Comparison of ENCODE assay signal across 8 cellular contexts in genomic region chr20:49279677-49280462, GRCh38. TPM values are rescaled to one million over a fixed set of nuclear protein-coding genes. Genes with fewer than 3 reads are reported as not detected.
A peak's percentile ranks its signal among the peaks of the same experiment; 100 is the strongest.
DNase-seq lines count a peak whose midpoint lies in the region; ATAC-seq and TF ChIP-seq lines count a peak whose summit lies in the region.

No MANE protein-coding gene starts in this region.

- peak overlapping the region; percentile 98 for H3K4me3 Mint-ChIP-seq in stimulated activated naive CD8-positive, alpha-beta T cell treated with anti-CD3 and anti-CD28 coated beads, Interleukin-15, Interleukin-2, amounts not matched to agents 100 ng/mL and 50 ng/mL, for 24 hours
- H3K4me3 Mint-ChIP-seq in activated naive CD8-positive, alpha-beta T cell treated with anti-CD3 and anti-CD28 coated beads for 36 hours, result peak overlapping the region; percentile 100

- no peaks in the 10 kb centered on the region for H3K27me3 Mint-ChIP-seq in stimulated activated naive CD8-positive, alpha-beta T cell treated with anti-CD3 and anti-CD28 coated beads, Interleukin-15, Interleukin-2, amounts not matched to agents 100 ng/mL and 50 ng/mL, for 24 hours
- H3K27me3 Mint-ChIP-seq in activated naive CD8-positive, alpha-beta T cell treated with anti-CD3 and anti-CD28 coated beads for 36 hours, result peaks cover 58% of the 10 kb centered on the region

- ATAC-seq in stimulated activated naive CD8-positive, alpha-beta T cell treated with anti-CD3 and anti-CD28 coated beads, Interleukin-15, Interleukin-2, amounts not matched to agents 100 U/mL and 50 U/mL, for 24 hours, result no peak
- ATAC-seq in aorta (ENCODE audit: low FRiP score), result no peak

- no peak for DNase-seq in stimulated activated naive CD8-positive, alpha-beta T cell treated with anti-CD3 and anti-CD28 coated beads, Interleukin-15, Interleukin-2, amounts not matched to agents 100 U/mL and 50 U/mL, for 24 hours
- no peak for DNase-seq in activated naive CD8-positive, alpha-beta T cell treated with anti-CD3 and anti-CD28 coated beads for 36 hours
- DNase-seq in lower leg skin (ENCODE audit: low spot score in 2 of 2), result no peak
- no peak for DNase-seq in aorta
- DNase-seq in NCI-H2081 (lab: John Stamatoyannopoulos, UW), result no peak
- DNase-seq in AG20443 (ENCODE audit: low spot score), result no peak
- no peak for DNase-seq in activated CD4-positive, alpha-beta T cell treated with anti-CD3 and anti-CD28 coated beads for 1 hour

- H3K4me3 ChIP-seq in lower leg skin (ENCODE audit: low read depth, poor library complexity, severe bottlenecking), result peak overlapping the region; percentile 75
- peak overlapping the region; percentile 64 to 65 for H3K4me3 ChIP-seq in aorta (ENCODE audit: low read length in 2 of 2)

- H3K4me1 ChIP-seq in aorta (ENCODE audit: control insufficient read depth in 1 of 2, insufficient read depth in 2 of 2, low read length in 2 of 2), result peaks cover 0 to 2% of the 10 kb centered on the region in 2 donors

- no peaks in the 10 kb centered on the region for H3K27me3 ChIP-seq in aorta (ENCODE audit: control insufficient read depth in 1 of 2, insufficient read depth in 2 of 2, low read length in 1 of 2)

- H3K36me3 Mint-ChIP-seq in stimulated activated naive CD8-positive, alpha-beta T cell treated with anti-CD3 and anti-CD28 coated beads, Interleukin-15, Interleukin-2, amounts not matched to agents 100 ng/mL and 50 ng/mL, for 24 hours (ENCODE audit: low read depth), result peaks cover 88% of the 10 kb centered on the region
- peaks cover 91% of the 10 kb centered on the region for H3K36me3 Mint-ChIP-seq in activated naive CD8-positive, alpha-beta T cell treated with anti-CD3 and anti-CD28 coated beads for 36 hours

- H3K9me3 Mint-ChIP-seq in stimulated activated naive CD8-positive, alpha-beta T cell treated with anti-CD3 and anti-CD28 coated beads, Interleukin-15, Interleukin-2, amounts not matched to agents 100 ng/mL and 50 ng/mL, for 24 hours, result peaks cover 9% of the 10 kb centered on the region
- peaks cover 43% of the 10 kb centered on the region for H3K9me3 Mint-ChIP-seq in activated naive CD8-positive, alpha-beta T cell treated with anti-CD3 and anti-CD28 coated beads for 36 hours

- peaks cover 8 to 16% of the 10 kb centered on the region in 2 donors for H3K36me3 ChIP-seq in aorta (ENCODE audit: control insufficient read depth in 1 of 2, insufficient read depth in 2 of 2, low read length in 1 of 2)

- TF ChIP-seq CTCF in lower leg skin (IDR thresholded peaks at IDR 0.05), result no peak

- no peak for TF ChIP-seq POLR2A in lower leg skin (IDR thresholded peaks at IDR 0.05)

- H3K4me1 Mint-ChIP-seq in stimulated activated naive CD8-positive, alpha-beta T cell treated with anti-CD3 and anti-CD28 coated beads, Interleukin-15, Interleukin-2, amounts not matched to agents 100 ng/mL and 50 ng/mL, for 24 hours (ENCODE audit: low read depth), result peaks cover 81% of the 10 kb centered on the region
- peaks cover 76% of the 10 kb centered on the region for H3K4me1 Mint-ChIP-seq in activated naive CD8-positive, alpha-beta T cell treated with anti-CD3 and anti-CD28 coated beads for 36 hours

- peak overlapping the region; percentile 100 for H3K27ac Mint-ChIP-seq in stimulated activated naive CD8-positive, alpha-beta T cell treated with anti-CD3 and anti-CD28 coated beads, Interleukin-15, Interleukin-2, amounts not matched to agents 100 ng/mL and 50 ng/mL, for 24 hours
- peak overlapping the region; percentile 100 for H3K27ac Mint-ChIP-seq in activated naive CD8-positive, alpha-beta T cell treated with anti-CD3 and anti-CD28 coated beads for 36 hours

- no peak overlapping the region for H3K27ac ChIP-seq in aorta (ENCODE audit: low read depth in 1 of 2, low read length in 2 of 2)

- no peaks in the 10 kb centered on the region for H3K9me3 ChIP-seq in aorta (ENCODE audit: control insufficient read depth, low read length)

- intact Hi-C loops in lower leg skin (cut with DNase I; ENCODE audit: low total_unique reads), result no loop called here
- intact Hi-C loops in aorta (cut with DNase I), result no loop called here

- 61 to 64% methylated on average over 7 of the region's 7 CpGs for WGBS in lower leg skin, 2 donors
- WGBS in aorta, 2 donors, result 42 to 47% methylated on average over 7 of the region's 7 CpGs

RNA-seq across cellular contexts. Expression of gene ZNFX1, which starts 2.0 kb away (rescaled TPM):
- total RNA-seq in activated naive CD8-positive, alpha-beta T cell treated with anti-CD3 and anti-CD28 coated beads for 36 hours, result 10 to 100 TPM; 45.8 to 48.0 TPM
- 10 to 100 TPM; 26.0 to 31.4 (median 28.1) TPM for total RNA-seq in lower leg skin
- 10 to 100 TPM; 48.7 to 59.4 TPM for total RNA-seq in aorta
- polyA plus RNA-seq in aorta, result 10 to 100 TPM; 10.4 to 22.3 TPM
